In the genomic region with DNA sequence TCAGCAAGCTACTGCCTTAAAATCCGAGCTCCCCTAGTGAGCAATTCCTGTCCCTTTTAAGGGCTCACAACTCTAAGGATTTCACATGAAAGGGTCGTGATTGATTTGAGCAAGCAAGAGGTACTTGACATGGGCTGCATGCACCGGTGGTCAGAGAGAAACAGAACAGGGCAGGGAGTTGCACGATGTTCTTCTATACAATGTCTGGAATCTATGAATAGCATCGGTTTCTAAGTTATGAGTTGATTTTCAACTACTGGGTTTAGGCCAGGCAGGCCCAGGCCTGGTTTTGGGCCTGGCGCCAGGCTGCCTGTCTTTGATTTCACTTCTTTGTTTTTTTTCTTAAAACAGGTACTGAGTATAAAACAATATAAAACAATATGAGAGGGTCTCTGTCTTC, we compare ENCODE assay signal across 5 cellular contexts. TPM values are rescaled to one million over a fixed set of nuclear protein-coding genes. Genes with fewer than 3 reads are reported as not detected.
"Had no signal": no experiment of that assay in that cellular context is flagged by ENCODE, and none has a peak within 500 bp of the region (broad histone marks: within the 10 kb centered on the region; RNA-seq: fewer than 3 reads in every experiment).

No MANE protein-coding gene starts in this region.

RNA-seq across cellular contexts. Expression of a gene that starts 19.6 kb away (rescaled TPM):
- total RNA-seq: LHCN-M2, OCI-LY7, PC-3, Right ventricle myocardium superior had no signal
- polyA plus RNA-seq: IgD-negative memory B cell had no signal
